ENCODE assay signal across 1 cellular context in genomic region chr20:24134930-24135329, GRCh38.
TF ChIP-seq lines count a peak whose summit lies in the region.

No MANE protein-coding gene starts in this region.

TF ChIP-seq in H1, 55 proteins besides CTCF, POLR2A, EP300 and RAD21:
- no peak for TF ChIP-seq NANOG (IDR thresholded peaks at IDR 0.05; ENCODE audit: insufficient read depth, low read depth, low read length, poor library complexity, severe bottlenecking)
- TF ChIP-seq POLR2AphosphoS5 (IDR thresholded peaks at IDR 0.05; ENCODE audit: low read depth, low read length): no peak
- TF ChIP-seq ASH2L (IDR thresholded peaks at IDR 0.05; ENCODE audit: low read length): no peak
- TF ChIP-seq CBX8 (IDR thresholded peaks at IDR 0.05; ENCODE audit: borderline replicate concordance, low read depth, low read length): no peak
- no peak for TF ChIP-seq KDM4A (IDR thresholded peaks at IDR 0.05; ENCODE audit: low read depth, low read length, severe bottlenecking)
- no peak for TF ChIP-seq RNF2 (IDR thresholded peaks at IDR 0.05; ENCODE audit: borderline replicate concordance, low read depth, low read length, missing control alignments, poor library complexity, severe bottlenecking)
- TF ChIP-seq EZH2 (IDR thresholded peaks at IDR 0.05; ENCODE audit: low read depth, low read length, severe bottlenecking): no peak
- TF ChIP-seq CTBP2 (IDR thresholded peaks at IDR 0.05; ENCODE audit: borderline replicate concordance, insufficient read depth, insufficient read length, low read length): no peak
- no peak for TF ChIP-seq JUN (IDR thresholded peaks at IDR 0.05; ENCODE audit: low read depth, low read length)
- no peak for TF ChIP-seq TCF12 (IDR thresholded peaks at IDR 0.05; ENCODE audit: low read depth, low read length)
- TF ChIP-seq BRCA1 (IDR thresholded peaks at IDR 0.05; ENCODE audit: low read depth, low read length): no peak
- TF ChIP-seq E2F6 (IDR thresholded peaks at IDR 0.05): no peak
- no peak for TF ChIP-seq SAP30 (IDR thresholded peaks at IDR 0.05; ENCODE audit: insufficient read depth, insufficient replicate concordance, low read length)
- no peak for TF ChIP-seq KDM1A (IDR thresholded peaks at IDR 0.05; ENCODE audit: borderline replicate concordance, low read length)
- no peak for TF ChIP-seq SRF (IDR thresholded peaks at IDR 0.05; ENCODE audit: low read depth, low read length)
- no peak for TF ChIP-seq CHD7 (IDR thresholded peaks at IDR 0.05; ENCODE audit: insufficient replicate concordance, low read length)
- no peak for TF ChIP-seq GTF2F1 (IDR thresholded peaks at IDR 0.05; ENCODE audit: borderline replicate concordance, low read depth, low read length)
- TF ChIP-seq HDAC2 (IDR thresholded peaks at IDR 0.05; ENCODE audit: borderline replicate concordance in 1 of 2, low read depth in 2 of 2, low read length in 2 of 2): no peak
- TF ChIP-seq TAF1 (IDR thresholded peaks at IDR 0.05; ENCODE audit: low read depth, low read length): no peak
- TF ChIP-seq NRF1 (IDR thresholded peaks at IDR 0.05; ENCODE audit: low read depth, low read length): no peak
